18 cellular contexts compared by ENCODE assay signal in genomic region chr11:134537296-134537695, GRCh38.
DNase-seq lines count a peak whose midpoint lies in the region; ATAC-seq and TF ChIP-seq lines count a peak whose summit lies in the region.
"Had no signal": no experiment of that assay in that cellular context is flagged by ENCODE, and none has a peak within 500 bp of the region (broad histone marks: within the 10 kb centered on the region; RNA-seq: fewer than 3 reads in every experiment).

No MANE protein-coding gene starts in this region.

- CTCF ChIA-PET in Calu3 (lab: Charles Lee): no interaction called here

- H3K9ac ChIP-seq in endodermal cell (ENCODE audit: extremely low read depth, low read length, poor library complexity, severe bottlenecking): no peak overlapping the region

- H3K27ac Mint-ChIP-seq in endodermal cell (no peak overlapping the region), osteocyte (ENCODE audit: unreplicated experiment) (no peak overlapping the region), Calu3 (ENCODE audit: unreplicated experiment) (no peak overlapping the region), GM23338 (no peak overlapping the region)
- H3K27ac Mint-ChIP-seq: CD4-positive, alpha-beta memory T cell; HFFc6 had no signal

- H3K4me3 Mint-ChIP-seq in endodermal cell (no peak overlapping the region), osteocyte (ENCODE audit: unreplicated experiment) (no peak overlapping the region), Calu3 (ENCODE audit: low read depth, unreplicated experiment) (no peak overlapping the region), GM23338 (no peak overlapping the region; the same call in 2 of the 3 replicates)
- H3K4me3 Mint-ChIP-seq: CD4-positive, alpha-beta memory T cell; HFFc6 had no signal

- H3K4me1 Mint-ChIP-seq in endodermal cell (no peaks in the 10 kb centered on the region), osteocyte (ENCODE audit: unreplicated experiment) (no peaks in the 10 kb centered on the region), Calu3 (ENCODE audit: low read depth, unreplicated experiment) (no peaks in the 10 kb centered on the region), GM23338 (peaks cover 15% of the 10 kb centered on the region)

- H2AFZ ChIP-seq in GM23338: no peak overlapping the region
- H2AFZ ChIP-seq: PC-9 had no signal

- no peak for TF ChIP-seq CTCF in endodermal cell (conservative IDR thresholded peaks at IDR 0.05)
- TF ChIP-seq CTCF in osteocyte (IDR thresholded peaks at IDR 0.05): no peak
- no peak for TF ChIP-seq CTCF in Calu3 (IDR thresholded peaks at IDR 0.05; ENCODE audit: unreplicated experiment)
- no peak for TF ChIP-seq CTCF in GM23338 (conservative IDR thresholded peaks at IDR 0.05; ENCODE audit: low read depth in 2 of 2)

- peaks cover 43% of the 10 kb centered on the region for H3K27me3 ChIP-seq in endodermal cell (ENCODE audit: control insufficient read depth, insufficient read depth, low read length, poor library complexity, severe bottlenecking)
- H3K27me3 ChIP-seq in GM23338 (ENCODE audit: insufficient read depth): no peaks in the 10 kb centered on the region

- no peak overlapping the region for H3K4me2 ChIP-seq in GM23338
- H3K4me2 ChIP-seq: PC-9 had no signal

- ATAC-seq in Right ventricle myocardium superior (ENCODE audit: poor library complexity) (no peak), HG03460 (IDR thresholded peaks at IDR 0.05; ENCODE audit: unreplicated experiment) (no peak), GM23338 (no peak)
- ATAC-seq: Right ventricle myocardium inferior had no signal

- no peaks in the 10 kb centered on the region for H3K9me2 ChIP-seq in GM23338 (ENCODE audit: insufficient read depth)

- no peaks in the 10 kb centered on the region for H3K36me3 Mint-ChIP-seq in endodermal cell (ENCODE audit: low read depth)
- no peaks in the 10 kb centered on the region for H3K36me3 Mint-ChIP-seq in osteocyte (ENCODE audit: unreplicated experiment)
- no peaks in the 10 kb centered on the region for H3K36me3 Mint-ChIP-seq in Calu3 (ENCODE audit: insufficient read depth, unreplicated experiment)
- H3K36me3 Mint-ChIP-seq in GM23338 (ENCODE audit: low read depth): no peaks in the 10 kb centered on the region
- H3K36me3 Mint-ChIP-seq: CD4-positive, alpha-beta memory T cell had no signal

- H4K20me1 ChIP-seq in GM23338 (replicated peaks; ENCODE audit: insufficient read depth): no peaks in the 10 kb centered on the region

- H3K4me1 ChIP-seq in endodermal cell (ENCODE audit: control insufficient read depth, insufficient read depth, low read length) (no peaks in the 10 kb centered on the region), GM23338 (ENCODE audit: insufficient read depth) (no peaks in the 10 kb centered on the region)

- H3K36me3 ChIP-seq in endodermal cell (ENCODE audit: control insufficient read depth, insufficient read depth, low read length): no peaks in the 10 kb centered on the region
- H3K36me3 ChIP-seq in GM23338 (ENCODE audit: insufficient read depth): no peaks in the 10 kb centered on the region

- DNase-seq in cardiac septum (ENCODE audit: low spot score): peak; percentile 62
- DNase-seq in Right ventricle myocardium superior: no peak
- peak; percentile 33 for DNase-seq in endodermal cell
- DNase-seq in osteocyte (ENCODE audit: extremely low spot score, unreplicated experiment): peak; percentile 79
- no peak for DNase-seq in Calu3
- no peak for DNase-seq in epidermal melanocyte (ENCODE audit: insufficient read length, low spot score)
- no peak for DNase-seq in GM23338 (ENCODE audit: low spot score)
- DNase-seq: CD4-positive, alpha-beta memory T cell; GF-D8; GOT3; HFFc6; KBM-7; NCI-H1092; NCI-H1694; NCI-H2107; PC-9 had no signal

- H3K27me3 Mint-ChIP-seq in endodermal cell (ENCODE audit: insufficient read depth) (peaks cover 34% of the 10 kb centered on the region), osteocyte (ENCODE audit: unreplicated experiment) (peaks cover 3% of the 10 kb centered on the region), Calu3 (ENCODE audit: unreplicated experiment) (peaks cover 20% of the 10 kb centered on the region), GM23338 (ENCODE audit: insufficient read depth, low read depth, poor library complexity) (peaks cover 7% of the 10 kb centered on the region)

- BruUV-seq in Calu3 (replicated peaks; lab: Mats Ljungman, UMichigan): no TSS peak

- H3K4me3 ChIP-seq in endodermal cell (ENCODE audit: low read length) (no peak overlapping the region), GM23338 (no peak overlapping the region)
- H3K4me3 ChIP-seq: PC-9 had no signal

- H3K9me3 Mint-ChIP-seq in endodermal cell (peaks cover 2% of the 10 kb centered on the region), osteocyte (ENCODE audit: unreplicated experiment) (peaks cover 11% of the 10 kb centered on the region), Calu3 (ENCODE audit: low read depth, unreplicated experiment) (peaks cover 19% of the 10 kb centered on the region), GM23338 (peaks cover 3% of the 10 kb centered on the region; the same call in 1 of the 3 replicates)

- no peaks in the 10 kb centered on the region for H3F3A ChIP-seq in GM23338 (replicated peaks; ENCODE audit: low read depth)

- H3K9me3 ChIP-seq in endodermal cell (ENCODE audit: control insufficient read depth, low read length): no peaks in the 10 kb centered on the region

- H3K27ac ChIP-seq in endodermal cell (ENCODE audit: low read depth, low read length) (no peak overlapping the region), GM23338 (ENCODE audit: low read depth) (no peak overlapping the region)
- H3K27ac ChIP-seq: PC-9 had no signal

- no peaks in the 10 kb centered on the region for H3K79me2 ChIP-seq in GM23338 (replicated peaks; ENCODE audit: insufficient read depth)

- intact Hi-C loops in cardiac septum (cut with DNase I): no loop called here
- intact Hi-C loops in Right ventricle myocardium superior (cut with DNase I): no loop called here
- intact Hi-C loops in Calu3 (cut with micrococcal nuclease; ENCODE audit: unreplicated experiment): no loop called here

- WGBS in endodermal cell (ENCODE audit: insufficient coverage in 1 of 2, insufficient read length in 1 of 2), 2 experiments: 85 to 95% methylated on average over 4 to 9 of the region's 11 CpGs

TF ChIP-seq in GM23338, 12 proteins besides CTCF, POLR2A, EP300 and RAD21 (continues in another document):
- TF ChIP-seq ZNF114 (CRISPR knock-in tag; IDR thresholded peaks at IDR 0.05) (no peak), CREB1 (CRISPR knock-in tag; IDR thresholded peaks at IDR 0.05; ENCODE audit: low read depth) (no peak), STAT1 (IDR thresholded peaks at IDR 0.05; ENCODE audit: unreplicated experiment) (no peak), NANOG (IDR thresholded peaks at IDR 0.05; ENCODE audit: borderline replicate concordance) (no peak)
- TF ChIP-seq, protein P1, sequence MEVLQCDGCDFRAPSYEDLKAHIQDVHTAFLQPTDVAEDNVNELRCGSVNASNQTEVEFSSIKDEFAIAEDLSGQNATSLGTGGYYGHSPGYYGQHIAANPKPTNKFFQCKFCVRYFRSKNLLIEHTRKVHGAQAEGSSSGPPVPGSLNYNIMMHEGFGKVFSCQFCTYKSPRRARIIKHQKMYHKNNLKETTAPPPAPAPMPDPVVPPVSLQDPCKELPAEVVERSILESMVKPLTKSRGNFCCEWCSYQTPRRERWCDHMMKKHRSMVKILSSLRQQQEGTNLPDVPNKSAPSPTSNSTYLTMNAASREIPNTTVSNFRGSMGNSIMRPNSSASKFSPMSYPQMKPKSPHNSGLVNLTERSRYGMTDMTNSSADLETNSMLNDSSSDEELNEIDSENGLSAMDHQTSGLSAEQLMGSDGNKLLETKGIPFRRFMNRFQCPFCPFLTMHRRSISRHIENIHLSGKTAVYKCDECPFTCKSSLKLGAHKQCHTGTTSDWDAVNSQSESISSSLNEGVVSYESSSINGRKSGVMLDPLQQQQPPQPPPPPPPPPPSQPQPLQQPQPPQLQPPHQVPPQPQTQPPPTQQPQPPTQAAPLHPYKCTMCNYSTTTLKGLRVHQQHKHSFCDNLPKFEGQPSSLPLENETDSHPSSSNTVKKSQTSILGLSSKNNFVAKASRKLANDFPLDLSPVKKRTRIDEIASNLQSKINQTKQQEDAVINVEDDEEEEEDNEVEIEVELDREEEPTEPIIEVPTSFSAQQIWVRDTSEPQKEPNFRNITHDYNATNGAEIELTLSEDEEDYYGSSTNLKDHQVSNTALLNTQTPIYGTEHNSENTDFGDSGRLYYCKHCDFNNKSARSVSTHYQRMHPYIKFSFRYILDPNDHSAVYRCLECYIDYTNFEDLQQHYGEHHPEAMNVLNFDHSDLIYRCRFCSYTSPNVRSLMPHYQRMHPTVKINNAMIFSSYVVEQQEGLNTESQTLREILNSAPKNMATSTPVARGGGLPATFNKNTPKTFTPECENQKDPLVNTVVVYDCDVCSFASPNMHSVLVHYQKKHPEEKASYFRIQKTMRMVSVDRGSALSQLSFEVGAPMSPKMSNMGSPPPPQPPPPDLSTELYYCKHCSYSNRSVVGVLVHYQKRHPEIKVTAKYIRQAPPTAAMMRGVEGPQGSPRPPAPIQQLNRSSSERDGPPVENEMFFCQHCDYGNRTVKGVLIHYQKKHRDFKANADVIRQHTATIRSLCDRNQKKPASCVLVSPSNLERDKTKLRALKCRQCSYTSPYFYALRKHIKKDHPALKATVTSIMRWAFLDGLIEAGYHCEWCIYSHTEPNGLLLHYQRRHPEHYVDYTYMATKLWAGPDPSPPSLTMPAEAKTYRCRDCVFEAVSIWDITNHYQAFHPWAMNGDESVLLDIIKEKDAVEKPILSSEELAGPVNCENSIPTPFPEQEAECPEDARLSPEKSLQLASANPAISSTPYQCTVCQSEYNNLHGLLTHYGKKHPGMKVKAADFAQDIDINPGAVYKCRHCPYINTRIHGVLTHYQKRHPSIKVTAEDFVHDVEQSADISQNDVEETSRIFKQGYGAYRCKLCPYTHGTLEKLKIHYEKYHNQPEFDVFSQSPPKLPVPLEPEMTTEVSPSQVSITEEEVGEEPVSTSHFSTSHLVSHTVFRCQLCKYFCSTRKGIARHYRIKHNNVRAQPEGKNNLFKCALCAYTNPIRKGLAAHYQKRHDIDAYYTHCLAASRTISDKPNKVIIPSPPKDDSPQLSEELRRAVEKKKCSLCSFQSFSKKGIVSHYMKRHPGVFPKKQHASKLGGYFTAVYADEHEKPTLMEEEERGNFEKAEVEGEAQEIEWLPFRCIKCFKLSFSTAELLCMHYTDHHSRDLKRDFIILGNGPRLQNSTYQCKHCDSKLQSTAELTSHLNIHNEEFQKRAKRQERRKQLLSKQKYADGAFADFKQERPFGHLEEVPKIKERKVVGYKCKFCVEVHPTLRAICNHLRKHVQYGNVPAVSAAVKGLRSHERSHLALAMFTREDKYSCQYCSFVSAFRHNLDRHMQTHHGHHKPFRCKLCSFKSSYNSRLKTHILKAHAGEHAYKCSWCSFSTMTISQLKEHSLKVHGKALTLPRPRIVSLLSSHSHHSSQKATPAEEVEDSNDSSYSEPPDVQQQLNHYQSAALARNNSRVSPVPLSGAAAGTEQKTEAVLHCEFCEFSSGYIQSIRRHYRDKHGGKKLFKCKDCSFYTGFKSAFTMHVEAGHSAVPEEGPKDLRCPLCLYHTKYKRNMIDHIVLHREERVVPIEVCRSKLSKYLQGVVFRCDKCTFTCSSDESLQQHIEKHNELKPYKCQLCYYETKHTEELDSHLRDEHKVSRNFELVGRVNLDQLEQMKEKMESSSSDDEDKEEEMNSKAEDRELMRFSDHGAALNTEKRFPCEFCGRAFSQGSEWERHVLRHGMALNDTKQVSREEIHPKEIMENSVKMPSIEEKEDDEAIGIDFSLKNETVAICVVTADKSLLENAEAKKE (CRISPR knock-in tag; IDR thresholded peaks at IDR 0.05): no peak

Comparison
In these comparisons a context has a peak if more than half of its experiments do, and no peak if none do; other contexts are left out.
1. DNase-seq: peak in cardiac septum (single experiment), endodermal cell (single experiment) and osteocyte (single experiment); none in Right ventricle myocardium superior (single experiment), Calu3 (single experiment), epidermal melanocyte (single experiment) and GM23338 (single experiment).